Comparison of ENCODE assay signal across 1 cellular context in the genomic region with DNA sequence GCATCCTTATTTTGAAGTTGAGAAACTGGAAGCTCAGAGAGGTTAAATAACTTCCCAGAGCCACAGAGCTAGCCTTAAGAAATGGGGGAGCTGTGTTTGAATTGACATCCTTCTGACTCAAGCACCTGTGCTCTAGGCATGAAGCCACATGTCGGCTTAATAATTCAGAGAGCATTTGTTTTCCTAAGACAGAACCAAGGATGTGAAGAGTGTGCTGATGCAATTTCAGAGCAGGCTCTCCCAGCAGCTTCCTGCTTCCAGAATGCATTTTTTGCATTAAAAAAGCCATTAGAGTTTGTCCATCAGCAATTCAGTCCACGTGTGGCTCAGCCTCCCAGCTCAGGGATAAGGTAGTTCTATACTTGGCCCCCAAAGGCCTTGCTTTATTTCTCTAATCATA.
TF ChIP-seq lines count a peak whose summit lies in the region.

No MANE protein-coding gene starts in this region.

TF ChIP-seq in GM23338, 12 proteins besides CTCF, POLR2A, EP300 and RAD21:
- TF ChIP-seq, protein P1, sequence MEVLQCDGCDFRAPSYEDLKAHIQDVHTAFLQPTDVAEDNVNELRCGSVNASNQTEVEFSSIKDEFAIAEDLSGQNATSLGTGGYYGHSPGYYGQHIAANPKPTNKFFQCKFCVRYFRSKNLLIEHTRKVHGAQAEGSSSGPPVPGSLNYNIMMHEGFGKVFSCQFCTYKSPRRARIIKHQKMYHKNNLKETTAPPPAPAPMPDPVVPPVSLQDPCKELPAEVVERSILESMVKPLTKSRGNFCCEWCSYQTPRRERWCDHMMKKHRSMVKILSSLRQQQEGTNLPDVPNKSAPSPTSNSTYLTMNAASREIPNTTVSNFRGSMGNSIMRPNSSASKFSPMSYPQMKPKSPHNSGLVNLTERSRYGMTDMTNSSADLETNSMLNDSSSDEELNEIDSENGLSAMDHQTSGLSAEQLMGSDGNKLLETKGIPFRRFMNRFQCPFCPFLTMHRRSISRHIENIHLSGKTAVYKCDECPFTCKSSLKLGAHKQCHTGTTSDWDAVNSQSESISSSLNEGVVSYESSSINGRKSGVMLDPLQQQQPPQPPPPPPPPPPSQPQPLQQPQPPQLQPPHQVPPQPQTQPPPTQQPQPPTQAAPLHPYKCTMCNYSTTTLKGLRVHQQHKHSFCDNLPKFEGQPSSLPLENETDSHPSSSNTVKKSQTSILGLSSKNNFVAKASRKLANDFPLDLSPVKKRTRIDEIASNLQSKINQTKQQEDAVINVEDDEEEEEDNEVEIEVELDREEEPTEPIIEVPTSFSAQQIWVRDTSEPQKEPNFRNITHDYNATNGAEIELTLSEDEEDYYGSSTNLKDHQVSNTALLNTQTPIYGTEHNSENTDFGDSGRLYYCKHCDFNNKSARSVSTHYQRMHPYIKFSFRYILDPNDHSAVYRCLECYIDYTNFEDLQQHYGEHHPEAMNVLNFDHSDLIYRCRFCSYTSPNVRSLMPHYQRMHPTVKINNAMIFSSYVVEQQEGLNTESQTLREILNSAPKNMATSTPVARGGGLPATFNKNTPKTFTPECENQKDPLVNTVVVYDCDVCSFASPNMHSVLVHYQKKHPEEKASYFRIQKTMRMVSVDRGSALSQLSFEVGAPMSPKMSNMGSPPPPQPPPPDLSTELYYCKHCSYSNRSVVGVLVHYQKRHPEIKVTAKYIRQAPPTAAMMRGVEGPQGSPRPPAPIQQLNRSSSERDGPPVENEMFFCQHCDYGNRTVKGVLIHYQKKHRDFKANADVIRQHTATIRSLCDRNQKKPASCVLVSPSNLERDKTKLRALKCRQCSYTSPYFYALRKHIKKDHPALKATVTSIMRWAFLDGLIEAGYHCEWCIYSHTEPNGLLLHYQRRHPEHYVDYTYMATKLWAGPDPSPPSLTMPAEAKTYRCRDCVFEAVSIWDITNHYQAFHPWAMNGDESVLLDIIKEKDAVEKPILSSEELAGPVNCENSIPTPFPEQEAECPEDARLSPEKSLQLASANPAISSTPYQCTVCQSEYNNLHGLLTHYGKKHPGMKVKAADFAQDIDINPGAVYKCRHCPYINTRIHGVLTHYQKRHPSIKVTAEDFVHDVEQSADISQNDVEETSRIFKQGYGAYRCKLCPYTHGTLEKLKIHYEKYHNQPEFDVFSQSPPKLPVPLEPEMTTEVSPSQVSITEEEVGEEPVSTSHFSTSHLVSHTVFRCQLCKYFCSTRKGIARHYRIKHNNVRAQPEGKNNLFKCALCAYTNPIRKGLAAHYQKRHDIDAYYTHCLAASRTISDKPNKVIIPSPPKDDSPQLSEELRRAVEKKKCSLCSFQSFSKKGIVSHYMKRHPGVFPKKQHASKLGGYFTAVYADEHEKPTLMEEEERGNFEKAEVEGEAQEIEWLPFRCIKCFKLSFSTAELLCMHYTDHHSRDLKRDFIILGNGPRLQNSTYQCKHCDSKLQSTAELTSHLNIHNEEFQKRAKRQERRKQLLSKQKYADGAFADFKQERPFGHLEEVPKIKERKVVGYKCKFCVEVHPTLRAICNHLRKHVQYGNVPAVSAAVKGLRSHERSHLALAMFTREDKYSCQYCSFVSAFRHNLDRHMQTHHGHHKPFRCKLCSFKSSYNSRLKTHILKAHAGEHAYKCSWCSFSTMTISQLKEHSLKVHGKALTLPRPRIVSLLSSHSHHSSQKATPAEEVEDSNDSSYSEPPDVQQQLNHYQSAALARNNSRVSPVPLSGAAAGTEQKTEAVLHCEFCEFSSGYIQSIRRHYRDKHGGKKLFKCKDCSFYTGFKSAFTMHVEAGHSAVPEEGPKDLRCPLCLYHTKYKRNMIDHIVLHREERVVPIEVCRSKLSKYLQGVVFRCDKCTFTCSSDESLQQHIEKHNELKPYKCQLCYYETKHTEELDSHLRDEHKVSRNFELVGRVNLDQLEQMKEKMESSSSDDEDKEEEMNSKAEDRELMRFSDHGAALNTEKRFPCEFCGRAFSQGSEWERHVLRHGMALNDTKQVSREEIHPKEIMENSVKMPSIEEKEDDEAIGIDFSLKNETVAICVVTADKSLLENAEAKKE (CRISPR knock-in tag; IDR thresholded peaks at IDR 0.05): no peak
- no peak for TF ChIP-seq ZNF331 (CRISPR knock-in tag; IDR thresholded peaks at IDR 0.05; ENCODE audit: low read depth)
- no peak for TF ChIP-seq STAT1 (IDR thresholded peaks at IDR 0.05; ENCODE audit: unreplicated experiment)
- TF ChIP-seq, protein P2, sequence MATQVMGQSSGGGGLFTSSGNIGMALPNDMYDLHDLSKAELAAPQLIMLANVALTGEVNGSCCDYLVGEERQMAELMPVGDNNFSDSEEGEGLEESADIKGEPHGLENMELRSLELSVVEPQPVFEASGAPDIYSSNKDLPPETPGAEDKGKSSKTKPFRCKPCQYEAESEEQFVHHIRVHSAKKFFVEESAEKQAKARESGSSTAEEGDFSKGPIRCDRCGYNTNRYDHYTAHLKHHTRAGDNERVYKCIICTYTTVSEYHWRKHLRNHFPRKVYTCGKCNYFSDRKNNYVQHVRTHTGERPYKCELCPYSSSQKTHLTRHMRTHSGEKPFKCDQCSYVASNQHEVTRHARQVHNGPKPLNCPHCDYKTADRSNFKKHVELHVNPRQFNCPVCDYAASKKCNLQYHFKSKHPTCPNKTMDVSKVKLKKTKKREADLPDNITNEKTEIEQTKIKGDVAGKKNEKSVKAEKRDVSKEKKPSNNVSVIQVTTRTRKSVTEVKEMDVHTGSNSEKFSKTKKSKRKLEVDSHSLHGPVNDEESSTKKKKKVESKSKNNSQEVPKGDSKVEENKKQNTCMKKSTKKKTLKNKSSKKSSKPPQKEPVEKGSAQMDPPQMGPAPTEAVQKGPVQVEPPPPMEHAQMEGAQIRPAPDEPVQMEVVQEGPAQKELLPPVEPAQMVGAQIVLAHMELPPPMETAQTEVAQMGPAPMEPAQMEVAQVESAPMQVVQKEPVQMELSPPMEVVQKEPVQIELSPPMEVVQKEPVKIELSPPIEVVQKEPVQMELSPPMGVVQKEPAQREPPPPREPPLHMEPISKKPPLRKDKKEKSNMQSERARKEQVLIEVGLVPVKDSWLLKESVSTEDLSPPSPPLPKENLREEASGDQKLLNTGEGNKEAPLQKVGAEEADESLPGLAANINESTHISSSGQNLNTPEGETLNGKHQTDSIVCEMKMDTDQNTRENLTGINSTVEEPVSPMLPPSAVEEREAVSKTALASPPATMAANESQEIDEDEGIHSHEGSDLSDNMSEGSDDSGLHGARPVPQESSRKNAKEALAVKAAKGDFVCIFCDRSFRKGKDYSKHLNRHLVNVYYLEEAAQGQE (IDR thresholded peaks at IDR 0.05; ENCODE audit: unreplicated experiment): no peak
- TF ChIP-seq EZH2phosphoT487 (IDR thresholded peaks at IDR 0.05; ENCODE audit: unreplicated experiment): no peak
- no peak for TF ChIP-seq ETS1 (IDR thresholded peaks at IDR 0.05)
- no peak for TF ChIP-seq CREB1 (CRISPR knock-in tag; IDR thresholded peaks at IDR 0.05; ENCODE audit: low read depth)
- no peak for TF ChIP-seq POLR2AphosphoS5 (IDR thresholded peaks at IDR 0.05; ENCODE audit: low read depth)
